17 cellular contexts compared by ENCODE assay signal in genomic region chr10:122333037-122333436, GRCh38. TPM values are rescaled to one million over a fixed set of nuclear protein-coding genes. Genes with fewer than 3 reads are reported as not detected.
A peak's percentile ranks its signal among the peaks of the same experiment; 100 is the strongest.
DNase-seq lines count a peak whose midpoint lies in the region; ATAC-seq and TF ChIP-seq lines count a peak whose summit lies in the region.
"Had no signal": no experiment of that assay in that cellular context is flagged by ENCODE, and none has a peak within 500 bp of the region (broad histone marks: within the 10 kb centered on the region; RNA-seq: fewer than 3 reads in every experiment).

No MANE protein-coding gene starts in this region.

- H3K27me3 ChIP-seq in adrenal gland: peaks cover 14% of the 10 kb centered on the region

- DNase-seq in activated CD4-positive, alpha-beta T cell treated with anti-CD3 and anti-CD28 coated beads for 36 hours: peak; percentile 59
- no peak for DNase-seq in activated CD4-positive, alpha-beta T cell treated with anti-CD3 and anti-CD28 coated beads, Interleukin-2, amount 10 ng/mL, durations not matched to agents 7 days and 5 days
- peak; percentile 48 for DNase-seq in T-helper 2 cell treated with Interferon-gamma antibody and Interleukin-4, amounts not matched to agents 5 μg/mL and 100 μg/mL, for 36 hours (ENCODE audit: low spot score)
- DNase-seq in osteocyte (ENCODE audit: extremely low spot score, unreplicated experiment): peak; percentile 15
- DNase-seq in adrenal gland: no peak
- no peak for DNase-seq in left cardiac atrium
- no peak for DNase-seq in NOMO-1 (lab: John Stamatoyannopoulos, UW; ENCODE audit: unreplicated experiment in 2 of 2)
- DNase-seq: activated B cell treated with CpG ODN at 0.5 μM for 24 hours; activated gamma-delta T cell treated with Interleukin-2 at 50 U/mL for 16 hours; CD4-positive, alpha-beta memory T cell; GDM1; MV-4-11; NCI-H2171 treated with DMSO at 0.1 percent for 48 hours had no signal

- no peaks in the 10 kb centered on the region for H3K9me3 Mint-ChIP-seq in activated CD4-positive, alpha-beta T cell treated with anti-CD3 and anti-CD28 coated beads for 36 hours (ENCODE audit: low read depth)
- H3K9me3 Mint-ChIP-seq in activated CD4-positive, alpha-beta T cell treated with anti-CD3 and anti-CD28 coated beads, Interleukin-2, amount 10 ng/mL, durations not matched to agents 7 days and 5 days: no peaks in the 10 kb centered on the region
- no peaks in the 10 kb centered on the region for H3K9me3 Mint-ChIP-seq in T-helper 2 cell treated with Interferon-gamma antibody and Interleukin-4, amounts not matched to agents 5 μg/mL and 100 μg/mL, for 36 hours
- no peaks in the 10 kb centered on the region for H3K9me3 Mint-ChIP-seq in osteocyte (ENCODE audit: unreplicated experiment)
- H3K9me3 Mint-ChIP-seq: activated B cell treated with CpG ODN at 0.5 μM for 24 hours; CD4-positive, alpha-beta memory T cell; naive thymus-derived CD8-positive, alpha-beta T cell had no signal

- WGBS in adrenal gland, 4 donors: 72 to 84% (median 76%) methylated on average over 4 of the region's 4 CpGs

- H3K27ac ChIP-seq in adrenal gland: no peak overlapping the region
- H3K27ac ChIP-seq: 22Rv1 had no signal

- ATAC-seq in activated CD4-positive, alpha-beta T cell treated with anti-CD3 and anti-CD28 coated beads for 36 hours: peak; percentile 97
- ATAC-seq in GM21447 (IDR thresholded peaks at IDR 0.05; ENCODE audit: unreplicated experiment) (peak; percentile 59), left cardiac atrium (no peak)
- ATAC-seq: left lobe of liver; naive thymus-derived CD8-positive, alpha-beta T cell had no signal

- H3K4me1 ChIP-seq in adrenal gland (replicated peaks in 1 of 2): no peaks in the 10 kb centered on the region

- peaks cover 26% of the 10 kb centered on the region for H3K27me3 Mint-ChIP-seq in activated CD4-positive, alpha-beta T cell treated with anti-CD3 and anti-CD28 coated beads for 36 hours
- peaks cover 21% of the 10 kb centered on the region for H3K27me3 Mint-ChIP-seq in activated CD4-positive, alpha-beta T cell treated with anti-CD3 and anti-CD28 coated beads, Interleukin-2, amount 10 ng/mL, durations not matched to agents 7 days and 5 days
- peaks cover 4% of the 10 kb centered on the region for H3K27me3 Mint-ChIP-seq in T-helper 2 cell treated with Interferon-gamma antibody and Interleukin-4, amounts not matched to agents 5 μg/mL and 100 μg/mL, for 36 hours (ENCODE audit: low read depth)
- H3K27me3 Mint-ChIP-seq in osteocyte (ENCODE audit: unreplicated experiment): no peaks in the 10 kb centered on the region

- H3K4me1 Mint-ChIP-seq in activated CD4-positive, alpha-beta T cell treated with anti-CD3 and anti-CD28 coated beads for 36 hours: peaks cover 7% of the 10 kb centered on the region
- H3K4me1 Mint-ChIP-seq in activated CD4-positive, alpha-beta T cell treated with anti-CD3 and anti-CD28 coated beads, Interleukin-2, amount 10 ng/mL, durations not matched to agents 7 days and 5 days: peaks cover 4% of the 10 kb centered on the region
- no peaks in the 10 kb centered on the region for H3K4me1 Mint-ChIP-seq in T-helper 2 cell treated with Interferon-gamma antibody and Interleukin-4, amounts not matched to agents 5 μg/mL and 100 μg/mL, for 36 hours (ENCODE audit: low read depth)
- peaks cover 17% of the 10 kb centered on the region for H3K4me1 Mint-ChIP-seq in osteocyte (ENCODE audit: unreplicated experiment)
- H3K4me1 Mint-ChIP-seq: CD4-positive, alpha-beta memory T cell; naive thymus-derived CD8-positive, alpha-beta T cell had no signal

- no peak for TF ChIP-seq CTCF in osteocyte (IDR thresholded peaks at IDR 0.05)
- TF ChIP-seq CTCF in adrenal gland (IDR thresholded peaks at IDR 0.05): no peak

- H3K36me3 ChIP-seq in adrenal gland (replicated peaks in 1 of 2): no peaks in the 10 kb centered on the region

- no peaks in the 10 kb centered on the region for H3K36me3 Mint-ChIP-seq in activated CD4-positive, alpha-beta T cell treated with anti-CD3 and anti-CD28 coated beads for 36 hours (ENCODE audit: low read depth)
- no peaks in the 10 kb centered on the region for H3K36me3 Mint-ChIP-seq in activated CD4-positive, alpha-beta T cell treated with anti-CD3 and anti-CD28 coated beads, Interleukin-2, amount 10 ng/mL, durations not matched to agents 7 days and 5 days (ENCODE audit: low read depth)
- no peaks in the 10 kb centered on the region for H3K36me3 Mint-ChIP-seq in T-helper 2 cell treated with Interferon-gamma antibody and Interleukin-4, amounts not matched to agents 5 μg/mL and 100 μg/mL, for 36 hours (ENCODE audit: low read depth)
- no peaks in the 10 kb centered on the region for H3K36me3 Mint-ChIP-seq in osteocyte (ENCODE audit: unreplicated experiment)
- H3K36me3 Mint-ChIP-seq: CD4-positive, alpha-beta memory T cell; naive thymus-derived CD8-positive, alpha-beta T cell had no signal

- no peaks in the 10 kb centered on the region for H3K9me3 ChIP-seq in adrenal gland (replicated peaks in 1 of 3)

- no peak overlapping the region for H3K27ac Mint-ChIP-seq in activated CD4-positive, alpha-beta T cell treated with anti-CD3 and anti-CD28 coated beads for 36 hours
- no peak overlapping the region for H3K27ac Mint-ChIP-seq in activated CD4-positive, alpha-beta T cell treated with anti-CD3 and anti-CD28 coated beads, Interleukin-2, amount 10 ng/mL, durations not matched to agents 7 days and 5 days
- H3K27ac Mint-ChIP-seq in T-helper 2 cell treated with Interferon-gamma antibody and Interleukin-4, amounts not matched to agents 5 μg/mL and 100 μg/mL, for 36 hours: no peak overlapping the region
- H3K27ac Mint-ChIP-seq in osteocyte (ENCODE audit: unreplicated experiment): no peak overlapping the region
- H3K27ac Mint-ChIP-seq: activated B cell treated with CpG ODN at 0.5 μM for 24 hours; CD4-positive, alpha-beta memory T cell had no signal

- CTCF ChIA-PET in activated CD4-positive, alpha-beta T cell treated with anti-CD3 and anti-CD28 coated beads for 36 hours (lab: Charles Lee): interaction anchor here (1.0 to 1.3 kb wide), 2 partner anchors 10 to 102 kb away, joined by 3 to 4 read pairs; no protein-coding TSS in a partner anchor
- CTCF ChIA-PET in activated CD4-positive, alpha-beta T cell treated with anti-CD3 and anti-CD28 coated beads, Interleukin-2, amount 10 ng/mL, durations not matched to agents 7 days and 5 days (lab: Charles Lee): interaction anchor here (1.2 kb wide), 1 partner anchor 17 kb away, joined by 3 read pairs; no protein-coding TSS in a partner anchor

- no peak for TF ChIP-seq POLR2A in adrenal gland (IDR thresholded peaks at IDR 0.05)

- no peak overlapping the region for H3K4me3 ChIP-seq in adrenal gland

- no peak overlapping the region for H3K4me3 Mint-ChIP-seq in activated CD4-positive, alpha-beta T cell treated with anti-CD3 and anti-CD28 coated beads for 36 hours
- H3K4me3 Mint-ChIP-seq in activated CD4-positive, alpha-beta T cell treated with anti-CD3 and anti-CD28 coated beads, Interleukin-2, amount 10 ng/mL, durations not matched to agents 7 days and 5 days: no peak overlapping the region
- no peak overlapping the region for H3K4me3 Mint-ChIP-seq in T-helper 2 cell treated with Interferon-gamma antibody and Interleukin-4, amounts not matched to agents 5 μg/mL and 100 μg/mL, for 36 hours
- no peak overlapping the region for H3K4me3 Mint-ChIP-seq in osteocyte (ENCODE audit: unreplicated experiment)
- H3K4me3 Mint-ChIP-seq: activated B cell treated with CpG ODN at 0.5 μM for 24 hours; CD4-positive, alpha-beta memory T cell; naive thymus-derived CD8-positive, alpha-beta T cell had no signal

- POLR2A ChIA-PET in activated CD4-positive, alpha-beta T cell treated with anti-CD3 and anti-CD28 coated beads for 36 hours (lab: Charles Lee): no interaction called here
- POLR2A ChIA-PET in activated CD4-positive, alpha-beta T cell treated with anti-CD3 and anti-CD28 coated beads, Interleukin-2, amount 10 ng/mL, durations not matched to agents 7 days and 5 days (lab: Charles Lee): no interaction called here

- intact Hi-C loops in activated CD4-positive, alpha-beta T cell treated with anti-CD3 and anti-CD28 coated beads for 36 hours (cut with DNase I, micrococcal nuclease): no loop called here
- intact Hi-C loops in adrenal gland (cut with DNase I) (no loop called here), left cardiac atrium (cut with DNase I) (no loop called here)

RNA-seq across cellular contexts. Expression of gene PLEKHA1, which starts 41.5 kb away (rescaled TPM):
- total RNA-seq in activated CD4-positive, alpha-beta T cell treated with anti-CD3 and anti-CD28 coated beads for 36 hours: 10 to 100 TPM in 1 of 2 experiments, 1 to 10 TPM in 1; 7.7 to 11.7 TPM
- total RNA-seq in activated CD4-positive, alpha-beta T cell treated with anti-CD3 and anti-CD28 coated beads, Interleukin-2, amount 10 ng/mL, durations not matched to agents 7 days and 5 days: 10 to 100 TPM in 1 of 2 experiments, 1 to 10 TPM in 1; 8.8 to 11.3 TPM
- total RNA-seq in osteocyte: 62.8 and 66.9 TPM in 2 replicates
- 10 to 100 TPM in 7 of 8 donors, 1 to 10 TPM in 1; 9.3 to 22.3 (median 15.4) TPM for total RNA-seq in adrenal gland
- polyA plus RNA-seq in adrenal gland: 10 to 100 TPM in 2 of 3 donors, 1 to 10 TPM in 1; 8.3 to 12.8 (median 12.0) TPM
- 10 to 100 TPM; 32.1 to 37.8 TPM for total RNA-seq in left cardiac atrium

Comparison
In these comparisons a context has a peak if more than half of its experiments do, and no peak if none do; other contexts are left out.
1. DNase-seq: peak in activated CD4-positive, alpha-beta T cell treated with anti-CD3 and anti-CD28 coated beads for 36 hours (single experiment), T-helper 2 cell treated with Interferon-gamma antibody and Interleukin-4, amounts not matched to agents 5 μg/mL and 100 μg/mL, for 36 hours (single experiment) and osteocyte (single experiment); none in activated CD4-positive, alpha-beta T cell treated with anti-CD3 and anti-CD28 coated beads, Interleukin-2, amount 10 ng/mL, durations not matched to agents 7 days and 5 days (single experiment), adrenal gland (0 of 7), left cardiac atrium (single experiment) and NOMO-1 (0 of 2).
2. ATAC-seq: peak in activated CD4-positive, alpha-beta T cell treated with anti-CD3 and anti-CD28 coated beads for 36 hours (single experiment) and GM21447 (single experiment); none in left cardiac atrium (0 of 2).